8 cellular contexts compared by ENCODE assay signal in genomic region chr7:44573464-44574285, GRCh38. TPM values are rescaled to one million over a fixed set of nuclear protein-coding genes. Genes with fewer than 3 reads are reported as not detected.
DNase-seq lines count a peak whose midpoint lies in the region; ATAC-seq lines count a peak whose summit lies in the region.

A gene with protein sequence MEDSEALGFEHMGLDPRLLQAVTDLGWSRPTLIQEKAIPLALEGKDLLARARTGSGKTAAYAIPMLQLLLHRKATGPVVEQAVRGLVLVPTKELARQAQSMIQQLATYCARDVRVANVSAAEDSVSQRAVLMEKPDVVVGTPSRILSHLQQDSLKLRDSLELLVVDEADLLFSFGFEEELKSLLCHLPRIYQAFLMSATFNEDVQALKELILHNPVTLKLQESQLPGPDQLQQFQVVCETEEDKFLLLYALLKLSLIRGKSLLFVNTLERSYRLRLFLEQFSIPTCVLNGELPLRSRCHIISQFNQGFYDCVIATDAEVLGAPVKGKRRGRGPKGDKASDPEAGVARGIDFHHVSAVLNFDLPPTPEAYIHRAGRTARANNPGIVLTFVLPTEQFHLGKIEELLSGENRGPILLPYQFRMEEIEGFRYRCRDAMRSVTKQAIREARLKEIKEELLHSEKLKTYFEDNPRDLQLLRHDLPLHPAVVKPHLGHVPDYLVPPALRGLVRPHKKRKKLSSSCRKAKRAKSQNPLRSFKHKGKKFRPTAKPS (minus strand): TSS chr7:44573908. CDS start chr7:44573895, 13 bp downstream.

- peak within 1 kb of the TSS; percentile 97 for H3K27ac ChIP-seq in BLaER1

- H3K27ac Mint-ChIP-seq in activated CD4-positive, alpha-beta T cell treated with anti-CD3 and anti-CD28 coated beads, Interleukin-2, amount 10 ng/mL, durations not matched to agents 7 days and 5 days, result peak within 1 kb of the TSS; percentile 92

- H3K4me1 Mint-ChIP-seq in activated CD4-positive, alpha-beta T cell treated with anti-CD3 and anti-CD28 coated beads, Interleukin-2, amount 10 ng/mL, durations not matched to agents 7 days and 5 days, result peaks cover 38% of the 10 kb centered on the region

- peak; percentile 98 for DNase-seq in NCI-H69 (lab: John Stamatoyannopoulos, UW)
- peak; percentile 96 for DNase-seq in activated CD4-positive, alpha-beta T cell treated with anti-CD3 and anti-CD28 coated beads, Interleukin-2, amount 10 ng/mL, durations not matched to agents 7 days and 5 days
- DNase-seq in dedifferentiated amniotic fluid mesenchymal stem cell (ENCODE audit: extremely low spot score), result peak; percentile 94
- peak; percentile 96 for DNase-seq in left lobe of liver (ENCODE audit: low spot score)
- peak; percentile 91 for DNase-seq in stimulated activated CD4-positive, alpha-beta T cell treated with anti-CD3 and anti-CD28 coated beads, Interleukin-2, amount 100 ng/mL, for 4 hours (ENCODE audit: low read depth)

- POLR2A ChIA-PET in activated CD4-positive, alpha-beta T cell treated with anti-CD3 and anti-CD28 coated beads, Interleukin-2, amount 10 ng/mL, durations not matched to agents 7 days and 5 days (lab: Charles Lee), result interaction anchor here (0.6 kb wide), 1 partner anchor 493 kb away, joined by 3 read pairs; no protein-coding TSS in a partner anchor

- H3K4me3 Mint-ChIP-seq in activated CD4-positive, alpha-beta T cell treated with anti-CD3 and anti-CD28 coated beads, Interleukin-2, amount 10 ng/mL, durations not matched to agents 7 days and 5 days, result peak within 1 kb of the TSS; percentile 89

- ATAC-seq in GM19328 (IDR thresholded peaks at IDR 0.05; ENCODE audit: unreplicated experiment) (peak; percentile 91), HG03520 (IDR thresholded peaks at IDR 0.05; ENCODE audit: unreplicated experiment) (peak; percentile 94), left lobe of liver (peak; percentile 93)

- no peaks in the 10 kb centered on the region for H3K9me3 ChIP-seq in BLaER1

- H3K36me3 Mint-ChIP-seq in activated CD4-positive, alpha-beta T cell treated with anti-CD3 and anti-CD28 coated beads, Interleukin-2, amount 10 ng/mL, durations not matched to agents 7 days and 5 days (ENCODE audit: low read depth), result peaks cover 54% of the 10 kb centered on the region

- H3K36me3 ChIP-seq in BLaER1, result peaks cover 81% of the 10 kb centered on the region

- no peaks in the 10 kb centered on the region for H3K27me3 ChIP-seq in BLaER1

- H3K9me3 Mint-ChIP-seq in activated CD4-positive, alpha-beta T cell treated with anti-CD3 and anti-CD28 coated beads, Interleukin-2, amount 10 ng/mL, durations not matched to agents 7 days and 5 days, result no peaks in the 10 kb centered on the region

- no peaks in the 10 kb centered on the region for H3K27me3 Mint-ChIP-seq in activated CD4-positive, alpha-beta T cell treated with anti-CD3 and anti-CD28 coated beads, Interleukin-2, amount 10 ng/mL, durations not matched to agents 7 days and 5 days

- peak within 1 kb of the TSS; percentile 97 for H3K4me2 ChIP-seq in BLaER1

- peaks cover 25% of the 10 kb centered on the region for H3K4me1 ChIP-seq in BLaER1

- peak within 1 kb of the TSS; percentile 98 for H3K4me3 ChIP-seq in BLaER1

- H3K9ac ChIP-seq in BLaER1, result peak within 1 kb of the TSS; percentile 98

- CTCF ChIA-PET in activated CD4-positive, alpha-beta T cell treated with anti-CD3 and anti-CD28 coated beads, Interleukin-2, amount 10 ng/mL, durations not matched to agents 7 days and 5 days (lab: Charles Lee), result interaction anchor here (0.6 to 2.4 kb wide), 8 partner anchors 7 to 529 kb away, joined by 3 to 14 read pairs (median 3); partner anchors contain the start of genes DBNL and TMED4

- peaks cover 32% of the 10 kb centered on the region for H4K20me1 ChIP-seq in BLaER1

RNA-seq across cellular contexts. Expression of the gene that starts here (rescaled TPM):
- total RNA-seq in activated CD4-positive, alpha-beta T cell treated with anti-CD3 and anti-CD28 coated beads, Interleukin-2, amount 10 ng/mL, durations not matched to agents 7 days and 5 days, result 10 to 100 TPM; 83.6 to 84.9 TPM
- 32.9 TPM for total RNA-seq in left lobe of liver

Comparison
In these comparisons a context has a peak if more than half of its experiments do, and no peak if none do; other contexts are left out.
1. Peak in every context shown above with its lines: DNase-seq, ATAC-seq, H3K4me3 ChIP-seq and H3K27ac ChIP-seq.